Comparison of ENCODE assay signal across 8 cellular contexts in the genomic region with DNA sequence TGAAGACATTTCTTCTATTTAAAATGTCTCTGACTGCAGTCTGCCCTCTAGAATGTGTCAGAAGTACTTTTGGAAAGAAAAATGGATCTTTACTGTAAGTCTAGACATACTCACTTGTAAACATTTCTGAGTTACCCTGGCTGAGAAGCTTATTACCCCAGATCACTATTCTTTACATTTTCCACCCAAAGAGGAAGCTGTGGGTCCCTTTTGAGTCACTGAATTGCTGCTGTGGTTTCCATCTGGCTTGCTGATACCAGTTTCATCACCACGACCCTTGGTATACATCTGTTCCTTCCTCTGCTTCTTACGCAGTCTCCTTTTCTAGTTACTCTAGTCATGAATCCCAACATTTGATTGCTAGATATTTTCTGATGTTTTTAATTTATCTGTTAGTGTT.
DNase-seq lines count a peak whose midpoint lies in the region; ATAC-seq and TF ChIP-seq lines count a peak whose summit lies in the region.

No MANE protein-coding gene starts in this region.

- H3K4me3 ChIP-seq in BLaER1 (no peak overlapping the region), neutrophil (ENCODE audit: low read depth in 1 of 2, low read length in 1 of 2) (peak overlapping the region in 1 of 2 experiments; percentile 45)

- H3K27ac ChIP-seq in BLaER1 (no peak overlapping the region), neutrophil (peak overlapping the region; percentile 83)

- peak; percentile 76 for ATAC-seq in GM19324 (IDR thresholded peaks at IDR 0.05; ENCODE audit: low FRiP score, unreplicated experiment)
- peak; percentile 99 for ATAC-seq in HG03159 (IDR thresholded peaks at IDR 0.05; ENCODE audit: unreplicated experiment)

- no peaks in the 10 kb centered on the region for H4K20me1 ChIP-seq in BLaER1

- H3K27me3 ChIP-seq in BLaER1: no peaks in the 10 kb centered on the region
- no peaks in the 10 kb centered on the region for H3K27me3 ChIP-seq in neutrophil

- peak; percentile 53 for DNase-seq in activated CD4-positive, alpha-beta T cell treated with anti-CD3 and anti-CD28 coated beads for 48 hours
- DNase-seq in NCI-H345 treated with DMSO at 0.1 percent for 48 hours (lab: John Stamatoyannopoulos, UW; ENCODE audit: unreplicated experiment) (no peak), AG08395 (ENCODE audit: low spot score) (no peak), DMS153 treated with DMSO at 0.1 percent for 48 hours (lab: John Stamatoyannopoulos, UW; ENCODE audit: unreplicated experiment) (no peak)

- H3K36me3 ChIP-seq in BLaER1 (no peaks in the 10 kb centered on the region), neutrophil (no peaks in the 10 kb centered on the region)

- H3K9me3 ChIP-seq in BLaER1: peaks cover 7% of the 10 kb centered on the region; the same call in 1 of the 2 replicates
- H3K9me3 ChIP-seq in neutrophil: no peaks in the 10 kb centered on the region

- H3K4me2 ChIP-seq in BLaER1: peak overlapping the region; percentile 29

- no peak overlapping the region for H3K9ac ChIP-seq in BLaER1

- TF ChIP-seq CTCF in neutrophil (IDR thresholded peaks at IDR 0.05): no peak

- peaks cover 39% of the 10 kb centered on the region for H3K4me1 ChIP-seq in BLaER1
- H3K4me1 ChIP-seq in neutrophil (ENCODE audit: control insufficient read depth in 1 of 2, insufficient read depth in 1 of 2, low read depth in 1 of 2, low read length in 1 of 2): peaks cover 67% of the 10 kb centered on the region in 2 experiments
